ENCODE assay signal across 8 cellular contexts in the genomic region with DNA sequence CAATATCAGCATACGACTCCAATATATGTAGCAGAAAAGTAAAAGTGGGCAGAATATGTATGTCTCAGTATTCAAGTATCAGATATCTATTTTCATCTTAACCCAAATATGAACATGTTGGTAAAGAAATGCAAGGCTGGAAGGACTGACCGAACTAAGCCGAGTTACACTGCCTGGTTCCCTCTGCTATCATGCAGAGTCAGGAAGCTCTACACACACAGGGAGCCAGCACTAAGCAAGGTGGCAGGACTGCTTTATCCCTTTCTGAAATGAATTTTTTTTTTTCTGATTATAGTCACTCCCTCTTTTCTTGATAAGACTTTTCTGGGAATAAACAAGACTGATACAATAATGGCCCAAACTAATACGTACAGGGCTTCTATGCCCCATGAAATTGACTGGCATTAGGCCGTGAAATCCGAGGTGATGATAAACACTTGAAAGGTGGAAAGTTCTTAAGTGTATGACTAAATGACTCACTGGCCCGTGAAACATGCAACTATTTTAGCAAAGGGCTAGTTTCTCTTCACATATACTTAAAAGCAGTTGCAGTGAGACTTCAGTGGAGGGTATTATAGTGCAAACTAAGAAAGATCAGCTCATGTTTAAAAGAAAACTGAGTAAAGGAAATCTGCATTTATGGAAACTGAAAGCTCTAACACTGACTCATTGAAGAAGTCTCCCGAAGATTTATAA. TPM values are rescaled to one million over a fixed set of nuclear protein-coding genes. Genes with fewer than 3 reads are reported as not detected.
A peak's percentile ranks its signal among the peaks of the same experiment; 100 is the strongest.
DNase-seq lines count a peak whose midpoint lies in the region; ATAC-seq and TF ChIP-seq lines count a peak whose summit lies in the region.

No MANE protein-coding gene starts in this region.

- peak overlapping the region; percentile 76 for H3K4me2 ChIP-seq in MM.1S (ENCODE audit: low read depth, low read length)

- ATAC-seq in GM18519 (IDR thresholded peaks at IDR 0.05; ENCODE audit: low FRiP score, unreplicated experiment) = peak; percentile 93
- peak; percentile 73 for ATAC-seq in GM21825 (IDR thresholded peaks at IDR 0.05; ENCODE audit: unreplicated experiment)
- ATAC-seq in right lobe of liver = no peak

- TF ChIP-seq POLR2A in right lobe of liver (IDR thresholded peaks at IDR 0.05) = no peak

- no peaks in the 10 kb centered on the region for H3K36me3 ChIP-seq in MM.1S (replicated peaks; ENCODE audit: insufficient read depth, low read length)
- H3K36me3 ChIP-seq in right lobe of liver = no peaks in the 10 kb centered on the region

- peak overlapping the region; percentile 16; the same call in 1 of the 2 replicates for H3K9ac ChIP-seq in MM.1S (ENCODE audit: low read length)

- H3K4me1 ChIP-seq in MM.1S (ENCODE audit: low read length) (peaks cover 15% of the 10 kb centered on the region), right lobe of liver (no peaks in the 10 kb centered on the region)

- WGBS in right lobe of liver (ENCODE audit: insufficient coverage, low coverage, low lambda C conversion rate, missing lambda C conversion rate) = 81% methylated on average over 8 of the region's 8 CpGs

- peak overlapping the region; percentile 46; the same call in 1 of the 2 replicates for H3K4me3 ChIP-seq in MM.1S (ENCODE audit: low read length)
- no peak overlapping the region for H3K4me3 ChIP-seq in right lobe of liver

- H3K9me3 ChIP-seq in MM.1S (replicated peaks; ENCODE audit: insufficient read depth, low read length) (no peaks in the 10 kb centered on the region), right lobe of liver (peaks cover 0 to 7% (median 0%) of the 10 kb centered on the region in 4 donors)

- H3K9me2 ChIP-seq in MM.1S (replicated peaks; ENCODE audit: insufficient read depth, low read length) = no peaks in the 10 kb centered on the region

- intact Hi-C loops in right lobe of liver (cut with DNase I) = no loop called here

- H3K27ac ChIP-seq in MM.1S (ENCODE audit: low read length) = peak overlapping the region; percentile 41; the same call in 1 of the 2 replicates
- no peak overlapping the region for H3K27ac ChIP-seq in right lobe of liver

- H4K20me1 ChIP-seq in MM.1S (ENCODE audit: insufficient read depth, low read length) = no peaks in the 10 kb centered on the region

- no peaks in the 10 kb centered on the region for H3K79me2 ChIP-seq in MM.1S (ENCODE audit: low read length)

- no peaks in the 10 kb centered on the region for H3K27me3 ChIP-seq in MM.1S (replicated peaks; ENCODE audit: insufficient read depth, low read length)
- H3K27me3 ChIP-seq in right lobe of liver = no peaks in the 10 kb centered on the region

- DNase-seq in MM.1S = peak; percentile 42
- peak; percentile 71 for DNase-seq in kidney glomerular epithelial cell (lab: John Stamatoyannopoulos, UW)
- DNase-seq in activated gamma-delta T cell (lab: John Stamatoyannopoulos, UW) = no peak
- DNase-seq in SW 1271 (lab: John Stamatoyannopoulos, UW) = no peak
- no peak for DNase-seq in right lobe of liver
- DNase-seq in activated effector memory CD4-positive, alpha-beta T cell treated with anti-CD3 and anti-CD28 coated beads, Interleukin-2, amount 50 U/mL, for 16 hours = no peak

- TF ChIP-seq CTCF in MM.1S (IDR thresholded peaks at IDR 0.05; ENCODE audit: low read length) (no peak), right lobe of liver (IDR thresholded peaks at IDR 0.05) (no peak)

- H2AFZ ChIP-seq in MM.1S (ENCODE audit: low read length) = peak overlapping the region; percentile 41

- H3F3A ChIP-seq in MM.1S (ENCODE audit: insufficient read depth, low read length) = peaks cover 12% of the 10 kb centered on the region

RNA-seq across cellular contexts. Expression of a gene that starts 14.9 kb away (rescaled TPM):
- total RNA-seq in right lobe of liver = 10 to 100 TPM; 17.8 to 39.8 (median 26.3) TPM

Comparison
In these comparisons a context has a peak if more than half of its experiments do, and no peak if none do; other contexts are left out.
1. ATAC-seq: peak in GM18519 (single experiment) and GM21825 (single experiment); none in right lobe of liver (0 of 4).
2. DNase-seq: peak in MM.1S (single experiment) and kidney glomerular epithelial cell (single experiment); none in activated gamma-delta T cell (single experiment), SW 1271 (0 of 2), right lobe of liver (0 of 3) and activated effector memory CD4-positive, alpha-beta T cell treated with anti-CD3 and anti-CD28 coated beads, Interleukin-2, amount 50 U/mL, for 16 hours (single experiment).